Comparison of ENCODE assay signal across 22 cellular contexts in genomic region chr7:125112741-125113309, GRCh38.
"Had no signal": no experiment of that assay in that cellular context is flagged by ENCODE, and none has a peak within 500 bp of the region (broad histone marks: within the 10 kb centered on the region; RNA-seq: fewer than 3 reads in every experiment).

No MANE protein-coding gene starts in this region.

- DNase-seq: activated CD4-positive, alpha-beta T cell treated with anti-CD3 and anti-CD28 coated beads, Interleukin-2, amount 10 ng/mL, durations not matched to agents 7 days and 5 days; activated CD4-positive, CD25-positive, alpha-beta regulatory T cell treated with anti-CD3 and anti-CD28 coated beads, Interleukin-2, amount 50 U/mL, for 72 hours; activated CD8-positive, alpha-beta T cell treated with anti-CD3 and anti-CD28 coated beads for 36 hours; activated T-cell treated with anti-CD3 and anti-CD28 coated beads, Interleukin-2, amount 50 U/mL, for 1 hour; adrenal gland; head of caudate nucleus; left colon; midbrain; stimulated activated CD4-positive, alpha-beta T cell treated with anti-CD3 and anti-CD28 coated beads, Interleukin-4, amount 100 ng/mL, for 24 hours; stimulated activated naive CD4-positive, alpha-beta T cell treated with Interleukin-2 at 50 U/mL for 16 hours; T-cell; WERI-Rb-1 had no signal

- H3K4me1 ChIP-seq: adrenal gland, gastroesophageal sphincter, vagina had no signal

- H3K9me3 ChIP-seq: adrenal gland, thoracic aorta, vagina had no signal

- FAIRE-seq: keratinocyte had no signal

- H3K9me3 Mint-ChIP-seq: T-helper 2 cell treated with Interferon-gamma antibody and Interleukin-4, amounts not matched to agents 5 μg/mL and 100 μg/mL, for 36 hours; type B pancreatic cell had no signal

- H3K27ac Mint-ChIP-seq: activated CD4-positive, alpha-beta T cell treated with anti-CD3 and anti-CD28 coated beads, Interleukin-2, amount 10 ng/mL, durations not matched to agents 7 days and 5 days; activated CD8-positive, alpha-beta T cell treated with anti-CD3 and anti-CD28 coated beads for 36 hours; activated naive CD4-positive, alpha-beta T cell treated with anti-CD3 and anti-CD28 coated beads, Interleukin-2, amount 50 U/mL, for 72 hours; natural killer cell treated with Interleukin-12 subunit alpha and Interleukin-12 subunit beta and Interleukin-15 and Interleukin-18, amount 100 ng/mL, for 72 hours; progenitor cell of endocrine pancreas; T-cell; T-helper 2 cell treated with Interferon-gamma antibody and Interleukin-4, amounts not matched to agents 5 μg/mL and 100 μg/mL, for 36 hours; type B pancreatic cell had no signal

- H3K4me3 Mint-ChIP-seq: activated CD4-positive, alpha-beta T cell treated with anti-CD3 and anti-CD28 coated beads, Interleukin-2, amount 10 ng/mL, durations not matched to agents 7 days and 5 days; activated CD8-positive, alpha-beta T cell treated with anti-CD3 and anti-CD28 coated beads for 36 hours; natural killer cell treated with Interleukin-12 subunit alpha and Interleukin-12 subunit beta and Interleukin-15 and Interleukin-18, amount 100 ng/mL, for 72 hours; T-cell; T-helper 2 cell treated with Interferon-gamma antibody and Interleukin-4, amounts not matched to agents 5 μg/mL and 100 μg/mL, for 36 hours; type B pancreatic cell had no signal

- H3K36me3 ChIP-seq: adrenal gland, gastroesophageal sphincter, thoracic aorta, vagina, WERI-Rb-1 had no signal

- H3K4me3 ChIP-seq: adrenal gland, gastroesophageal sphincter, lung, thoracic aorta, vagina had no signal

- H3K36me3 Mint-ChIP-seq: natural killer cell treated with Interleukin-12 subunit alpha and Interleukin-12 subunit beta and Interleukin-15 and Interleukin-18, amount 100 ng/mL, for 72 hours; T-cell; type B pancreatic cell had no signal

- ATAC-seq: activated CD8-positive, alpha-beta T cell treated with anti-CD3 and anti-CD28 coated beads for 36 hours; activated naive CD4-positive, alpha-beta T cell treated with anti-CD3 and anti-CD28 coated beads, Interleukin-2, amount 50 U/mL, for 72 hours; gastroesophageal sphincter; left colon; natural killer cell treated with Interleukin-12 subunit alpha and Interleukin-12 subunit beta and Interleukin-15 and Interleukin-18, amount 100 ng/mL, for 72 hours; T-cell had no signal

- H3K27me3 Mint-ChIP-seq: activated CD4-positive, alpha-beta T cell treated with anti-CD3 and anti-CD28 coated beads, Interleukin-2, amount 10 ng/mL, durations not matched to agents 7 days and 5 days; activated CD8-positive, alpha-beta T cell treated with anti-CD3 and anti-CD28 coated beads for 36 hours; natural killer cell treated with Interleukin-12 subunit alpha and Interleukin-12 subunit beta and Interleukin-15 and Interleukin-18, amount 100 ng/mL, for 72 hours; progenitor cell of endocrine pancreas; T-cell; type B pancreatic cell had no signal

- H3K4me1 Mint-ChIP-seq: activated CD4-positive, alpha-beta T cell treated with anti-CD3 and anti-CD28 coated beads, Interleukin-2, amount 10 ng/mL, durations not matched to agents 7 days and 5 days; T-cell had no signal

- H3K27me3 ChIP-seq: adrenal gland, gastroesophageal sphincter, vagina had no signal

- H3K27ac ChIP-seq: adrenal gland, gastroesophageal sphincter, thoracic aorta, vagina, WERI-Rb-1 had no signal
